8 cellular contexts compared by ENCODE assay signal in the genomic region with DNA sequence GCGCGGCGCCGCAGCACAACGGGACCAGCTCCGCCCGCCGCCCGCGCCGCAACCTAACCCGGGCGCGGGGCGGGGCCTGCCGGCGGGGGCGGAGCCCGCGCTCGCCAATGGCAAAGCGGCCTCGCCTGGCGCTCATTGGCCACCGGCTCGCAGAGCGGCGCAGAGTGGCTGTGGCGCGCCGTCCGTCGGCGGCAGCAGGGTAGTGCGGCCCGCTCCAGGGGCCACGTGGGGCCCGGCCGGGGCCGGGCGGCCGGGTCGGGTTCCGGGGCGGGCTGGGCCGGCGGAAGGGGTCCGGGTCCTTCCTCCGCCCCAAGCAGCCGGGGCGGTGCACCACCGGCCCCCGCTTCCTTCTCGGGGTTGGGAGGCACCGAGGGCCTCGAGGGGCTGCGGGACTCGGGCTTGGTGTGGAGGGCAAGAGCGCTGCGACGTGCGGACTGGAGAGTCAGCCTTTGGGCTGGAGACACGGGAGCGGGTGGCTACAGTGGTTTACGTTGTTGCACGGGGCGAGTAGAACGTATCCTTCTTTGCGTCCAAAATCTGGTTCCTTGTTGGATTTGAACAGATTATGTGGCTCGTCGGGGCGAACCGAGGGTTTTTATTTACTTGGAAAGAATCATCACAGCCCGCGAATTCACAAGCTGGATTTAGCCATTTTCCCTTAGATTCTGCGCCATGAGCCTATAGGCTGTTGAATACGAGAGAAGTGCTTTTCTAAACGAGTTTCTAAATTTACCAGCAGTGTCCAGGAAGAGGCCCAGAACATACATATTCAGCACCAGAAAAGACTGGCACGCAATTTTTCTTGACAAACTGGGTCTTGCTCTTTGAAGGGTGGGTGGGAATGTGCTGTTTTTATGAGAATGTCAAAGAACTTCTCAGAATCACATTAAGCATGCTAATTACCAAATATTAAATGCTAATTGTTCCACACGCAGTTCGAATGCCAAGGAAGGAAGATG. TPM values are rescaled to one million over a fixed set of nuclear protein-coding genes. Genes with fewer than 3 reads are reported as not detected.
DNase-seq lines count a peak whose midpoint lies in the region; ATAC-seq and TF ChIP-seq lines count a peak whose summit lies in the region.

A gene (minus strand): TSS at position 29 of the 959 bp plus-strand sequence. CDS start 75 bp downstream, outside the sequence.

- H3K4me1 Mint-ChIP-seq in IgD-negative memory B cell: peaks cover 11 to 14% (median 14%) of the 10 kb centered on the region in 3 donors

- intact Hi-C loops in PC-3 (cut with micrococcal nuclease): no loop called here

- H3K4me3 ChIP-seq in PC-3 (ENCODE audit: low read length) (peak within 1 kb of the TSS; percentile 100), epithelial cell of proximal tubule (ENCODE audit: low read depth, low read length) (peak within 1 kb of the TSS; percentile 94), mucosa of rectum (ENCODE audit: low read length in 2 of 2) (peak within 1 kb of the TSS; percentile 72 to 86)

- peak within 1 kb of the TSS; percentile 89 to 100 (median 97) for H3K4me3 Mint-ChIP-seq in IgD-negative memory B cell

- CTCF ChIA-PET in PC-3 (lab: Charles Lee): interaction anchor here (0.7 to 1.0 kb wide), 2 partner anchors 23 to 233 kb away, joined by 3 to 7 read pairs; no protein-coding TSS in a partner anchor

- no peaks in the 10 kb centered on the region for H3K9me2 ChIP-seq in PC-3 (replicated peaks; ENCODE audit: low read length)

- H3K27ac Mint-ChIP-seq in IgD-negative memory B cell: peak within 1 kb of the TSS; percentile 84 to 92 (median 85)

- H4K20me1 ChIP-seq in PC-3 (ENCODE audit: low read length): no peaks in the 10 kb centered on the region

- H3K27me3 ChIP-seq in PC-3 (ENCODE audit: low read length): no peaks in the 10 kb centered on the region
- no peaks in the 10 kb centered on the region for H3K27me3 ChIP-seq in mucosa of rectum (ENCODE audit: control insufficient read depth in 2 of 2, insufficient read depth in 2 of 2, low read length in 2 of 2)

- H3F3A ChIP-seq in PC-3 (ENCODE audit: low read length, unreplicated experiment): no peaks in the 10 kb centered on the region

- DNase-seq in DMS114 treated with DMSO at 0.1 percent for 48 hours (lab: John Stamatoyannopoulos, UW; ENCODE audit: unreplicated experiment) (peak; percentile 76), PC-3 (peak; percentile 97), epithelial cell of proximal tubule (ENCODE audit: low read depth) (no peak)
- peak; percentile 93 for DNase-seq in activated T-cell treated with anti-CD3 and anti-CD28 coated beads, Interleukin-2, amount 50 U/mL, for 1 hour
- peak; percentile 68 to 81 for DNase-seq in stimulated activated CD8-positive, alpha-beta memory T cell treated with anti-CD3 and anti-CD28 coated beads, Interleukin-4, amount 100 ng/mL, for 4 hours (ENCODE audit: low read depth in 2 of 2, low spot score in 1 of 2)

- H3K4me2 ChIP-seq in PC-3 (ENCODE audit: low read length): peak within 1 kb of the TSS; percentile 99

- peaks cover 53% of the 10 kb centered on the region for H3K79me2 ChIP-seq in PC-3 (ENCODE audit: low read length)

- H3K27me3 Mint-ChIP-seq in IgD-negative memory B cell: no peaks in the 10 kb centered on the region

- POLR2A ChIA-PET in PC-3 (lab: Charles Lee; ENCODE audit: unreplicated experiment): interaction anchor here (0.5 to 1.0 kb wide), 6 partner anchors 20 to 824 kb away, joined by 3 to 15 read pairs (median 3); no protein-coding TSS in a partner anchor

- H3K36me3 Mint-ChIP-seq in IgD-negative memory B cell: peaks cover 3% of the 10 kb centered on the region

- H3K9me3 Mint-ChIP-seq in IgD-negative memory B cell: no peaks in the 10 kb centered on the region

- peak within 1 kb of the TSS; percentile 96 for H2AFZ ChIP-seq in PC-3 (ENCODE audit: low read length)

- H3K4me1 ChIP-seq in PC-3 (ENCODE audit: insufficient read depth, low read length) (peaks cover 16% of the 10 kb centered on the region; the same call in 1 of the 2 replicates), mucosa of rectum (ENCODE audit: control insufficient read depth in 2 of 2, insufficient read depth in 2 of 2, low read length in 2 of 2) (peaks cover 8 to 14% of the 10 kb centered on the region in 2 donors)

- TF ChIP-seq CTCF in PC-3 (conservative IDR thresholded peaks at IDR 0.05; ENCODE audit: low read depth, low read length): no peak
- no peak for TF ChIP-seq CTCF in epithelial cell of proximal tubule (conservative IDR thresholded peaks at IDR 0.05; ENCODE audit: low read depth, low read length)

- peak within 1 kb of the TSS; percentile 68 for H3K27ac ChIP-seq in PC-3 (ENCODE audit: low read length)
- peak within 1 kb of the TSS; percentile 42 to 68 for H3K27ac ChIP-seq in mucosa of rectum (ENCODE audit: low read depth in 2 of 2, low read length in 2 of 2)

- H3K9me3 ChIP-seq in PC-3 (ENCODE audit: low read length): no peaks in the 10 kb centered on the region
- H3K9me3 ChIP-seq in mucosa of rectum (ENCODE audit: control insufficient read depth in 2 of 2, low read length in 2 of 2): no peaks in the 10 kb centered on the region

- H3K36me3 ChIP-seq in PC-3 (ENCODE audit: low read depth, low read length) (peaks cover 25% of the 10 kb centered on the region), mucosa of rectum (ENCODE audit: control insufficient read depth in 2 of 2, insufficient read depth in 2 of 2, low read length in 2 of 2) (peaks cover 8 to 13% of the 10 kb centered on the region in 2 donors)

- H3K9ac ChIP-seq in PC-3 (ENCODE audit: low read length) (peak within 1 kb of the TSS; percentile 99), mucosa of rectum (ENCODE audit: low read depth in 1 of 2, low read length in 2 of 2) (peak within 1 kb of the TSS; percentile 69 to 80)

- TSS peak; percentile 87 for BruUV-seq in PC-3 (replicated peaks; lab: Mats Ljungman, UMichigan)

- ATAC-seq in GM21529 (IDR thresholded peaks at IDR 0.05; ENCODE audit: unreplicated experiment) (peak; percentile 77), PC-3 (peak; percentile 93)

RNA-seq across cellular contexts. Expression of the gene that starts here (rescaled TPM):
- 93.4 TPM for polyA plus RNA-seq in IgD-negative memory B cell
- total RNA-seq in PC-3 (2014; rRNA removed): 151 and 290 TPM in 2 replicates
- total RNA-seq in epithelial cell of proximal tubule: 78.0 and 110 TPM in 2 replicates
